ENCODE assay signal across 17 cellular contexts in the genomic region with DNA sequence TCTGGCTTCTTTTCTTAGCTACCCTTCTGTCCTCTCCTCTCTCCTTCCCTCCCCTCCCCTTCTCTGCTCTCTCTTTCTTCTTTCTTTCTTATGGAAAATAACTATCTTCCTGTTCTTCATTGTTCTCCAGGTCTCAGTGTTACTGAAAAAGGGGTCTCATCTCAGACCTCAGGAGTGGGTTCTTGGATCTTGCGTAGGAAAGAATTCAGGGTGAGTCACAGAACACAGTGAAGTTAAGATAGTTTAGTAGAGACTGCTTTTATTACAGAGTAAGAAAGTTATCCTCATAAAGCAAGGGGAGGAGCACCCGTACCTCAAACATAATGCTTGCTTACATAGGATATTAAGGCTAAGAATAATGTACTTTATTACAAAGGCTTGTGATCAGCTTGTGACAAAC. TPM values are rescaled to one million over a fixed set of nuclear protein-coding genes. Genes with fewer than 3 reads are reported as not detected.
DNase-seq lines count a peak whose midpoint lies in the region; ATAC-seq and TF ChIP-seq lines count a peak whose summit lies in the region.
"Had no signal": no experiment of that assay in that cellular context is flagged by ENCODE, and none has a peak within 500 bp of the region (broad histone marks: within the 10 kb centered on the region; RNA-seq: fewer than 3 reads in every experiment).

No MANE protein-coding gene starts in this region.

- peak overlapping the region; percentile 55 for H3K4me3 ChIP-seq in PC-3 (ENCODE audit: low read length)
- H3K4me3 ChIP-seq in epithelial cell of esophagus (ENCODE audit: low read length): no peak overlapping the region
- no peak overlapping the region for H3K4me3 ChIP-seq in testis
- H3K4me3 ChIP-seq: upper lobe of right lung had no signal

- CTCF ChIA-PET in PC-3 (lab: Charles Lee): no interaction called here

- TF ChIP-seq CTCF in PC-3 (conservative IDR thresholded peaks at IDR 0.05; ENCODE audit: low read depth, low read length): no peak
- TF ChIP-seq CTCF in epithelial cell of esophagus (IDR thresholded peaks at IDR 0.05; ENCODE audit: insufficient read depth, low read depth, low read length, missing control alignments): no peak
- TF ChIP-seq CTCF in nephron (IDR thresholded peaks at IDR 0.05; ENCODE audit: unreplicated experiment in 3 of 3): no peak
- TF ChIP-seq CTCF in testis (IDR thresholded peaks at IDR 0.05): no peak

- H3K79me2 ChIP-seq in PC-3 (ENCODE audit: low read length): no peaks in the 10 kb centered on the region

- in situ Hi-C loops in ACHN (cut with HindIII; ENCODE audit: low pct_ligation_motif_present, low pct_unique_long_range_greater_than_20kb, low sequenced_read_pairs): loop anchor here (25.0 kb wide), 2 partner anchors 117 to 392 kb away; partner anchors contain the start of gene OCIAD1

- no peaks in the 10 kb centered on the region for H3K36me3 Mint-ChIP-seq in nephron (ENCODE audit: low read depth)
- H3K36me3 Mint-ChIP-seq: memory B cell; stimulated activated naive B cell treated with anti-CD40 and anti-IgM and Interleukin-4, amounts not matched to agents 10 μg/mL and 1 μg/mL and 100 μg/mL, for 72 hours had no signal

- intact Hi-C loops in PC-3 (cut with micrococcal nuclease) (loop anchor here (1.0 kb wide), 1 partner anchor 10 kb away; no protein-coding TSS in a partner anchor), testis (cut with DNase I; ENCODE audit: low total_unique reads) (no loop called here)

- H3K27me3 ChIP-seq in PC-3 (ENCODE audit: low read length) (no peaks in the 10 kb centered on the region), testis (no peaks in the 10 kb centered on the region)
- H3K27me3 ChIP-seq: upper lobe of right lung had no signal

- no peaks in the 10 kb centered on the region for H3K4me1 Mint-ChIP-seq in nephron
- H3K4me1 Mint-ChIP-seq: activated naive CD8-positive, alpha-beta T cell treated with anti-CD3 and anti-CD28 coated beads, Interleukin-2, amount 50 U/mL, for 24 hours; endodermal cell; memory B cell; stimulated activated naive B cell treated with anti-CD40 and anti-IgM and Interleukin-4, amounts not matched to agents 10 μg/mL and 1 μg/mL and 100 μg/mL, for 72 hours had no signal

- H3K4me1 ChIP-seq in PC-3 (ENCODE audit: insufficient read depth, low read length): peaks cover 46% of the 10 kb centered on the region
- no peaks in the 10 kb centered on the region for H3K4me1 ChIP-seq in testis
- H3K4me1 ChIP-seq: upper lobe of right lung had no signal

- H2AFZ ChIP-seq in PC-3 (ENCODE audit: low read length): peak overlapping the region; percentile 80

- H3K4me2 ChIP-seq in PC-3 (ENCODE audit: low read length): peak overlapping the region; percentile 82

- no peak for TF ChIP-seq POLR2A in testis (IDR thresholded peaks at IDR 0.05)

- WGBS in testis, 2 donors: 85 to 95% methylated on average over 2 of the region's 2 CpGs

- H3K4me3 Mint-ChIP-seq in nephron: no peak overlapping the region
- H3K4me3 Mint-ChIP-seq: activated CD4-positive, alpha-beta memory T cell treated with anti-CD3 and anti-CD28 coated beads for 36 hours; activated naive CD8-positive, alpha-beta T cell treated with anti-CD3 and anti-CD28 coated beads, Interleukin-2, amount 50 U/mL, for 24 hours; activated T-cell treated with anti-CD3 and anti-CD28 coated beads, Interleukin-2, amount 50 U/mL, for 72 hours; endodermal cell; memory B cell; stimulated activated naive B cell treated with anti-CD40 and anti-IgM and Interleukin-4, amounts not matched to agents 10 μg/mL and 1 μg/mL and 100 μg/mL, for 72 hours had no signal

- no peaks in the 10 kb centered on the region for H3K9me2 ChIP-seq in PC-3 (replicated peaks; ENCODE audit: low read length)

- H3K27me3 Mint-ChIP-seq in nephron (ENCODE audit: low read depth): peaks cover 9% of the 10 kb centered on the region
- H3K27me3 Mint-ChIP-seq: activated CD4-positive, alpha-beta memory T cell treated with anti-CD3 and anti-CD28 coated beads for 36 hours had no signal

- H3K9me3 ChIP-seq in PC-3 (ENCODE audit: low read length): no peaks in the 10 kb centered on the region
- no peaks in the 10 kb centered on the region for H3K9me3 ChIP-seq in testis
- H3K9me3 ChIP-seq: upper lobe of right lung had no signal

- peak overlapping the region; percentile 23 to 64 (median 56) for H3K27ac Mint-ChIP-seq in nephron
- H3K27ac Mint-ChIP-seq: activated CD4-positive, alpha-beta memory T cell treated with anti-CD3 and anti-CD28 coated beads for 36 hours; activated naive CD8-positive, alpha-beta T cell treated with anti-CD3 and anti-CD28 coated beads, Interleukin-2, amount 50 U/mL, for 24 hours; activated T-cell treated with anti-CD3 and anti-CD28 coated beads, Interleukin-2, amount 50 U/mL, for 72 hours; endodermal cell; memory B cell; stimulated activated naive B cell treated with anti-CD40 and anti-IgM and Interleukin-4, amounts not matched to agents 10 μg/mL and 1 μg/mL and 100 μg/mL, for 72 hours had no signal

- peaks cover 5% of the 10 kb centered on the region for H3F3A ChIP-seq in PC-3 (ENCODE audit: low read length, unreplicated experiment)

- POLR2A ChIA-PET in PC-3 (lab: Charles Lee; ENCODE audit: unreplicated experiment): no interaction called here

- peak; percentile 44 for DNase-seq in ACHN
- DNase-seq in PC-3: peak; percentile 57
- DNase-seq in epithelial cell of esophagus (ENCODE audit: low read depth): peak; percentile 29
- DNase-seq in kidney tubule cell (ENCODE audit: low spot score): no peak
- no peak for DNase-seq in testis
- no peak for DNase-seq in DMS153 treated with DMSO at 0.1 percent for 48 hours (lab: John Stamatoyannopoulos, UW; ENCODE audit: unreplicated experiment)
- DNase-seq: activated CD4-positive, alpha-beta memory T cell treated with anti-CD3 and anti-CD28 coated beads for 36 hours; activated naive CD8-positive, alpha-beta T cell treated with anti-CD3 and anti-CD28 coated beads, Interleukin-2, amount 50 U/mL, for 24 hours; activated T-cell treated with anti-CD3 and anti-CD28 coated beads, Interleukin-2, amount 50 U/mL, for 72 hours; NCI-H446; stimulated activated naive B cell treated with anti-CD40 and anti-IgM and Interleukin-4, amounts not matched to agents 10 μg/mL and 1 μg/mL and 100 μg/mL, for 72 hours; upper lobe of right lung had no signal

- ATAC-seq in PC-3 (peak; percentile 78), HG03039 (IDR thresholded peaks at IDR 0.05; ENCODE audit: unreplicated experiment) (no peak)
- ATAC-seq: activated naive CD8-positive, alpha-beta T cell treated with anti-CD3 and anti-CD28 coated beads, Interleukin-2, amount 50 U/mL, for 24 hours; activated T-cell treated with anti-CD3 and anti-CD28 coated beads, Interleukin-2, amount 50 U/mL, for 72 hours; stimulated activated naive B cell treated with anti-CD40 and anti-IgM and Interleukin-4, amounts not matched to agents 10 μg/mL and 1 μg/mL and 100 μg/mL, for 72 hours had no signal

- H3K27ac ChIP-seq in PC-3 (ENCODE audit: low read length) (peak overlapping the region; percentile 91), testis (no peak overlapping the region)
- H3K27ac ChIP-seq: upper lobe of right lung had no signal

- H3K36me3 ChIP-seq in PC-3 (ENCODE audit: low read depth, low read length) (no peaks in the 10 kb centered on the region), testis (ENCODE audit: low read depth, missing control alignments) (no peaks in the 10 kb centered on the region)
- H3K36me3 ChIP-seq: upper lobe of right lung had no signal

- H3K9me3 Mint-ChIP-seq in nephron: peaks cover 6% of the 10 kb centered on the region
- H3K9me3 Mint-ChIP-seq: activated naive CD8-positive, alpha-beta T cell treated with anti-CD3 and anti-CD28 coated beads, Interleukin-2, amount 50 U/mL, for 24 hours; activated T-cell treated with anti-CD3 and anti-CD28 coated beads, Interleukin-2, amount 50 U/mL, for 72 hours; memory B cell; stimulated activated naive B cell treated with anti-CD40 and anti-IgM and Interleukin-4, amounts not matched to agents 10 μg/mL and 1 μg/mL and 100 μg/mL, for 72 hours had no signal

- H3K9ac ChIP-seq in PC-3 (ENCODE audit: low read length): peak overlapping the region; percentile 44

- BruUV-seq in PC-3 (replicated peaks; lab: Mats Ljungman, UMichigan): no TSS peak

- no peaks in the 10 kb centered on the region for H4K20me1 ChIP-seq in PC-3 (ENCODE audit: low read length)

RNA-seq across cellular contexts. Expression of gene CWH43, which starts 31.8 kb away (rescaled TPM):
- total RNA-seq in PC-3 (2014; rRNA removed): 2.2 and 3.0 TPM in 2 replicates
- total RNA-seq in testis: 1 to 10 TPM in 1 of 2 donors, not detected in 1; 1.2 TPM
- polyA plus RNA-seq in testis (ENCODE audit: insufficient read depth, low read depth, low replicate concordance): 0.25 TPM
- total RNA-seq: activated CD4-positive, alpha-beta memory T cell treated with anti-CD3 and anti-CD28 coated beads for 36 hours; activated T-cell treated with anti-CD3 and anti-CD28 coated beads, Interleukin-2, amount 50 U/mL, for 72 hours; endodermal cell; LHCN-M2; upper lobe of right lung had no signal

RNA-seq across cellular contexts. Expression of gene OCIAD2, which starts 47.7 kb away (rescaled TPM):
- total RNA-seq in PC-3 (2014; rRNA removed) (169 and 255 TPM in 2 replicates), testis (10 to 100 TPM; 12.9 to 15.9 TPM)
- 26.5 TPM for polyA plus RNA-seq in testis (ENCODE audit: insufficient read depth, low read depth, low replicate concordance)

Comparison
In these comparisons a context has a peak if more than half of its experiments do, and no peak if none do; other contexts are left out.
1. DNase-seq: peak in ACHN (single experiment), PC-3 (single experiment) and epithelial cell of esophagus (single experiment); none in kidney tubule cell (single experiment), testis (single experiment) and DMS153 treated with DMSO at 0.1 percent for 48 hours (single experiment).
2. RNA of gene OCIAD2, which starts 47.7 kb away (total RNA-seq): 169 to 255 TPM in PC-3; 12.9 to 15.9 TPM in testis; every median in the first group is over 10 times any median in the second.